Comparison of ENCODE assay signal across 13 cellular contexts in the genomic region with DNA sequence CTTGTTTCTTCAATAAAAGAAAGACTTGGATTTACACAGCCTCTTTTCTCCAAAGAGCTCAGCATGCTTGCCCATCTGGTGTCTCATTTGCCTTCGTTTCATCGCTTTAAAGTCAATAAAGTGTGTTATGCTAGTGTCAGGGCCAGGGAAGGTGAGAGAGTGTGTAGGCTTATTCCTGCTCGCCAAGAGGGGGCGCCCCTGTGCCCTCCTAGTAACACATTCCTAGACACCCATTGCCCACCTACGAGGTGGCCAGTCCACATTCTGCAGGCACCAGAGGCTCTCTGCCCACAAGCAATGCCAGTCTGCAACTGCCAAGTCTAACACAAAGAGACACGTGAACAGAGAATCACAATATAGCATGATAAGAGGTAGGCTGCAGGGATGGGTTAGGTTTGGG. TPM values are rescaled to one million over a fixed set of nuclear protein-coding genes. Genes with fewer than 3 reads are reported as not detected.
DNase-seq lines count a peak whose midpoint lies in the region; ATAC-seq and TF ChIP-seq lines count a peak whose summit lies in the region.
"Had no signal": no experiment of that assay in that cellular context is flagged by ENCODE, and none has a peak within 500 bp of the region (broad histone marks: within the 10 kb centered on the region; RNA-seq: fewer than 3 reads in every experiment).

No MANE protein-coding gene starts in this region.

- intact Hi-C loops in PC-3 (cut with micrococcal nuclease), result loop anchor here (2.0 kb wide), 3 partner anchors 295 to 731 kb away; no protein-coding TSS in a partner anchor

- no peak overlapping the region for H3K4me3 ChIP-seq in BE2C (ENCODE audit: low read depth, low read length)
- H3K4me3 ChIP-seq in PC-3 (ENCODE audit: low read length), result no peak overlapping the region
- no peak overlapping the region for H3K4me3 ChIP-seq in fibroblast of pulmonary artery (replicated peaks; ENCODE audit: low read depth, low read length)
- H3K4me3 ChIP-seq: dorsolateral prefrontal cortex had no signal

- no peaks in the 10 kb centered on the region for H3K27me3 ChIP-seq in BE2C
- H3K27me3 ChIP-seq in PC-3 (ENCODE audit: low read length), result no peaks in the 10 kb centered on the region
- H3K27me3 ChIP-seq: dorsolateral prefrontal cortex had no signal

- H4K20me1 ChIP-seq in PC-3 (ENCODE audit: low read length), result no peaks in the 10 kb centered on the region

- CTCF ChIA-PET in PC-3 (lab: Charles Lee), result no interaction called here

- BruUV-seq in PC-3 (replicated peaks; lab: Mats Ljungman, UMichigan), result no TSS peak

- POLR2A ChIA-PET in PC-3 (lab: Charles Lee; ENCODE audit: unreplicated experiment), result no interaction called here

- DNase-seq in BE2C, result no peak
- no peak for DNase-seq in PC-3
- no peak for DNase-seq in fibroblast of pulmonary artery (ENCODE audit: low read depth)
- no peak for DNase-seq in CD1c-positive myeloid dendritic cell (ENCODE audit: extremely low spot score)
- no peak for DNase-seq in GM10266 (ENCODE audit: extremely low spot score)
- DNase-seq: dorsolateral prefrontal cortex, GF-D8, NCI-H510A treated with DMSO at 0.1 percent for 48 hours had no signal

- no peaks in the 10 kb centered on the region for H3F3A ChIP-seq in PC-3 (ENCODE audit: low read length, unreplicated experiment)

- H3K9ac ChIP-seq in PC-3 (ENCODE audit: low read length), result no peak overlapping the region

- no peak for ATAC-seq in PC-3
- no peak for ATAC-seq in HG03354 (IDR thresholded peaks at IDR 0.05; ENCODE audit: poor library complexity, severe bottlenecking, unreplicated experiment)
- ATAC-seq in HG03469 (IDR thresholded peaks at IDR 0.05; ENCODE audit: unreplicated experiment), result no peak

- H3K4me1 ChIP-seq in BE2C, result no peaks in the 10 kb centered on the region
- H3K4me1 ChIP-seq in PC-3 (ENCODE audit: insufficient read depth, low read length), result no peaks in the 10 kb centered on the region

- no peak overlapping the region for H3K4me2 ChIP-seq in PC-3 (ENCODE audit: low read length)

- no peaks in the 10 kb centered on the region for H3K79me2 ChIP-seq in PC-3 (ENCODE audit: low read length)

- H3K9me3 ChIP-seq in BE2C (no peaks in the 10 kb centered on the region), PC-3 (ENCODE audit: low read length) (no peaks in the 10 kb centered on the region)

- H3K36me3 ChIP-seq in BE2C (no peaks in the 10 kb centered on the region), PC-3 (ENCODE audit: low read depth, low read length) (no peaks in the 10 kb centered on the region)

- H3K9me2 ChIP-seq in PC-3 (replicated peaks; ENCODE audit: low read length), result no peaks in the 10 kb centered on the region

- H3K27ac ChIP-seq in PC-3 (ENCODE audit: low read length), result no peak overlapping the region
- H3K27ac ChIP-seq: dorsolateral prefrontal cortex had no signal

- peak; percentile 21 for TF ChIP-seq CTCF in BE2C (IDR thresholded peaks at IDR 0.05; ENCODE audit: low read depth, low read length)
- peak; percentile 56 for TF ChIP-seq CTCF in GM12873 (IDR thresholded peaks at IDR 0.05; ENCODE audit: insufficient read depth, low read depth, low read length, missing control alignments)
- peak; percentile 68 for TF ChIP-seq CTCF in PC-3 (conservative IDR thresholded peaks at IDR 0.05; ENCODE audit: low read depth, low read length)
- TF ChIP-seq CTCF in fibroblast of pulmonary artery (IDR thresholded peaks at IDR 0.05; ENCODE audit: low read length, missing control alignments), result peak; percentile 40
- no peak for TF ChIP-seq CTCF in GM10266 (IDR thresholded peaks at IDR 0.05; ENCODE audit: control insufficient read depth, insufficient read depth, low read depth, missing control alignments)

- H2AFZ ChIP-seq in PC-3 (ENCODE audit: low read length), result no peak overlapping the region

RNA-seq across cellular contexts. Expression of a gene that starts 39.4 kb away (rescaled TPM):
- polyA plus RNA-seq in BE2C (2012; ENCODE audit: insufficient read depth, insufficient read length, low read depth), result not detected
- not detected in 2 replicates for total RNA-seq in PC-3 (2014; rRNA removed)
- total RNA-seq: activated T-helper 17 cell treated with anti-CD3 and anti-CD28 coated beads, Interleukin-2, amount 50 U/mL, for 72 hours; HT-29 had no signal
